Comparison of ENCODE assay signal across 8 cellular contexts in the genomic region with DNA sequence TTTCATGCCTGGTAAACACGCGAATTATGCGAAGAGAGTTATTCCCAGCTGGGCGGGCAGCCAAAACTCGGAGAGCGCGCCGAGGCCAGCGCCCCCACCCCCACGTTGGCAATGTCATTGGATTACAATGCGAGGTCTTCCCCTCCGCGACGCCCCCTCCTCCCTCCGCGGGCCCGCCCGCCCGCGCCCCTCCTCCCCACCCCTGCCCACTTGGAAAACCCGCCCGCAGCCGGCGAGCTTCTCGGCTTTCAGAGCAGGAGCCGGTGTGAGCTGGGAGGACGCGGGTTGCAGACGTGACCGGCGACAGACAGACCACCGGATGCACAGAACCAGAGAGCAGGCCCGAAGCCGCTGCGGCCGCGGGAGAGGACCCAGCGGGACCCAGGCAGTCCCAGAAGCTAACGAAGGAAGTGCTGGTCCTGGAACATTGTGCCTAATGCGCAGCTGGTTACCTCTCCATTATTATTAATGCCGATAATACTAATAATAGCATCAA. TPM values are rescaled to one million over a fixed set of nuclear protein-coding genes. Genes with fewer than 3 reads are reported as not detected.
DNase-seq lines count a peak whose midpoint lies in the region; ATAC-seq and TF ChIP-seq lines count a peak whose summit lies in the region.

No MANE protein-coding gene starts in this region.

- peak overlapping the region; percentile 23 for H2BK5ac ChIP-seq in trophoblast cell (ENCODE audit: low read depth, low read length, poor library complexity)

- H3K4me2 ChIP-seq in MM.1S (ENCODE audit: low read depth, low read length) (peak overlapping the region; percentile 51; the same call in 1 of the 2 replicates), trophoblast cell (ENCODE audit: low read length) (peak overlapping the region; percentile 86)

- no peak for ATAC-seq in GM21576 (IDR thresholded peaks at IDR 0.05; ENCODE audit: unreplicated experiment)
- ATAC-seq in GM19035 (IDR thresholded peaks at IDR 0.05; ENCODE audit: unreplicated experiment) = no peak

- H3K36me3 Mint-ChIP-seq in CD8-positive, alpha-beta memory T cell = no peaks in the 10 kb centered on the region
- no peaks in the 10 kb centered on the region for H3K36me3 Mint-ChIP-seq in chondrocyte (ENCODE audit: low read depth)

- peak overlapping the region; percentile 49 for H3K4me3 ChIP-seq in CD8-positive, alpha-beta memory T cell (ENCODE audit: low read length)
- H3K4me3 ChIP-seq in MM.1S (ENCODE audit: low read length) = peak overlapping the region; percentile 33; the same call in 1 of the 2 replicates
- no peak overlapping the region for H3K4me3 ChIP-seq in trophoblast cell (ENCODE audit: low read depth, low read length)

- CTCF ChIA-PET in CD8-positive, alpha-beta memory T cell (lab: Charles Lee) = interaction anchor here (1.0 kb wide), 1 partner anchor 182 kb away, joined by 3 read pairs; no protein-coding TSS in a partner anchor

- H3K79me2 ChIP-seq in MM.1S (ENCODE audit: low read length) = no peaks in the 10 kb centered on the region
- H3K79me2 ChIP-seq in trophoblast cell (ENCODE audit: control insufficient read depth, insufficient read depth, low read length, poor library complexity) = peaks cover 15% of the 10 kb centered on the region

- H3K27ac Mint-ChIP-seq in CD8-positive, alpha-beta memory T cell = no peak overlapping the region
- H3K27ac Mint-ChIP-seq in chondrocyte (ENCODE audit: unreplicated experiment) = no peak overlapping the region

- H3K27me3 ChIP-seq in CD8-positive, alpha-beta memory T cell (ENCODE audit: insufficient read depth, low read length, poor library complexity, severe bottlenecking) = peaks cover 24% of the 10 kb centered on the region
- peaks cover 27% of the 10 kb centered on the region for H3K27me3 ChIP-seq in MM.1S (replicated peaks; ENCODE audit: insufficient read depth, low read length)
- no peaks in the 10 kb centered on the region for H3K27me3 ChIP-seq in trophoblast cell (ENCODE audit: insufficient read depth, low read length)

- no peak overlapping the region for H3K23ac ChIP-seq in trophoblast cell (ENCODE audit: low read length)

- peak overlapping the region; percentile 35 for H2BK120ac ChIP-seq in trophoblast cell (ENCODE audit: insufficient read depth, low read length, poor library complexity)

- peaks cover 21 to 38% (median 36%) of the 10 kb centered on the region in 3 donors for H3K4me1 Mint-ChIP-seq in CD8-positive, alpha-beta memory T cell
- peaks cover 38% of the 10 kb centered on the region for H3K4me1 Mint-ChIP-seq in chondrocyte (ENCODE audit: low read depth)

- peaks cover 12% of the 10 kb centered on the region for H3F3A ChIP-seq in MM.1S (ENCODE audit: insufficient read depth, low read length)

- peak overlapping the region; percentile 86 for H4K91ac ChIP-seq in trophoblast cell (ENCODE audit: low read depth, low read length)

- no peak overlapping the region for H4K12ac ChIP-seq in trophoblast cell (ENCODE audit: low read depth, low read length)

- H3K4me1 ChIP-seq in CD8-positive, alpha-beta memory T cell (ENCODE audit: insufficient read depth, low read length) = peaks cover 48% of the 10 kb centered on the region
- peaks cover 12% of the 10 kb centered on the region; the same call in 1 of the 2 replicates for H3K4me1 ChIP-seq in MM.1S (ENCODE audit: low read length)
- peaks cover 6 to 10% of the 10 kb centered on the region in 2 experiments for H3K4me1 ChIP-seq in trophoblast cell (ENCODE audit: control insufficient read depth in 1 of 2, insufficient read depth in 2 of 2, low read length in 2 of 2)

- no peaks in the 10 kb centered on the region for H3K36me3 ChIP-seq in CD8-positive, alpha-beta memory T cell (ENCODE audit: insufficient read depth, low read length)
- H3K36me3 ChIP-seq in MM.1S (replicated peaks; ENCODE audit: insufficient read depth, low read length) = no peaks in the 10 kb centered on the region
- H3K36me3 ChIP-seq in trophoblast cell (ENCODE audit: control insufficient read depth in 1 of 2, insufficient read depth in 2 of 2, low read length in 2 of 2) = peaks cover 2 to 3% of the 10 kb centered on the region in 2 experiments

- no peak for TF ChIP-seq CTCF in MM.1S (IDR thresholded peaks at IDR 0.05; ENCODE audit: low read length)
- no peak for TF ChIP-seq CTCF in chondrocyte (IDR thresholded peaks at IDR 0.05)

- POLR2A ChIA-PET in CD8-positive, alpha-beta memory T cell (lab: Charles Lee) = interaction anchor here (0.5 kb wide), 1 partner anchor 1020 kb away, joined by 4 read pairs; no protein-coding TSS in a partner anchor

- no peaks in the 10 kb centered on the region for H3K9me2 ChIP-seq in MM.1S (replicated peaks; ENCODE audit: insufficient read depth, low read length)

- no peak overlapping the region for H4K8ac ChIP-seq in trophoblast cell (ENCODE audit: low read depth, low read length)

- H3K9me3 ChIP-seq in CD8-positive, alpha-beta memory T cell (ENCODE audit: low read length) = no peaks in the 10 kb centered on the region
- no peaks in the 10 kb centered on the region for H3K9me3 ChIP-seq in MM.1S (replicated peaks; ENCODE audit: insufficient read depth, low read length)
- H3K9me3 ChIP-seq in trophoblast cell (ENCODE audit: insufficient read depth, low read depth, low read length) = no peaks in the 10 kb centered on the region

- no peak overlapping the region for H2BK12ac ChIP-seq in trophoblast cell (ENCODE audit: low read length)

- H3K27me3 Mint-ChIP-seq in CD8-positive, alpha-beta memory T cell = peaks cover 45 to 59% of the 10 kb centered on the region in 2 donors
- H3K27me3 Mint-ChIP-seq in chondrocyte (ENCODE audit: low read depth) = peaks cover 12% of the 10 kb centered on the region

- H3K4ac ChIP-seq in trophoblast cell (ENCODE audit: low read depth, low read length) = no peak overlapping the region

- H2AK5ac ChIP-seq in trophoblast cell (ENCODE audit: low read length) = no peak overlapping the region

- H3K9ac ChIP-seq in MM.1S (ENCODE audit: low read length) = no peak overlapping the region
- no peak overlapping the region for H3K9ac ChIP-seq in trophoblast cell (ENCODE audit: low read length)

- peak overlapping the region in 3 of 7 donors; percentile 48 to 65 (median 61) for H3K4me3 Mint-ChIP-seq in CD8-positive, alpha-beta memory T cell
- peak overlapping the region; percentile 69 for H3K4me3 Mint-ChIP-seq in chondrocyte (ENCODE audit: unreplicated experiment)

- peak in 1 of 5 donors; percentile 10 for DNase-seq in CD8-positive, alpha-beta memory T cell
- DNase-seq in MM.1S (no peak), chondrocyte (ENCODE audit: low spot score) (no peak), trophoblast cell (peak; percentile 81 to 94), NCI-H2107 (lab: John Stamatoyannopoulos, UW) (no peak)
- no peak for DNase-seq in activated CD8-positive, alpha-beta memory T cell treated with anti-CD3 and anti-CD28 coated beads, Interleukin-2, amount 50 U/mL, for 48 hours

- H2AFZ ChIP-seq in MM.1S (ENCODE audit: low read length) = no peak overlapping the region
- H2AFZ ChIP-seq in trophoblast cell (ENCODE audit: insufficient read depth, low read length, poor library complexity) = no peak overlapping the region

- no peak overlapping the region for H3K14ac ChIP-seq in trophoblast cell (ENCODE audit: low read length)

- no peaks in the 10 kb centered on the region for H4K20me1 ChIP-seq in MM.1S (ENCODE audit: insufficient read depth, low read length)

- no CpG with 5 or more reads among the region's 41 CpGs for WGBS in trophoblast cell (ENCODE audit: extremely low coverage, insufficient coverage, insufficient read length)

- H3K18ac ChIP-seq in trophoblast cell (ENCODE audit: low read length) = no peak overlapping the region

- no peak overlapping the region for H3K27ac ChIP-seq in CD8-positive, alpha-beta memory T cell (ENCODE audit: low read depth, low read length)
- no peak overlapping the region for H3K27ac ChIP-seq in MM.1S (ENCODE audit: low read length)
- peak overlapping the region; percentile 89 for H3K27ac ChIP-seq in trophoblast cell (ENCODE audit: low read depth, low read length)

- H3K79me1 ChIP-seq in trophoblast cell (ENCODE audit: low read length) = peaks cover 38% of the 10 kb centered on the region

- H3K9me3 Mint-ChIP-seq in CD8-positive, alpha-beta memory T cell = no peaks in the 10 kb centered on the region
- no peaks in the 10 kb centered on the region for H3K9me3 Mint-ChIP-seq in chondrocyte (ENCODE audit: low read depth)

RNA-seq across cellular contexts. Expression of gene NOG, which starts 4.0 kb away (rescaled TPM):
- under 1 TPM; 0.44 to 0.73 TPM for total RNA-seq in CD8-positive, alpha-beta memory T cell
- polyA plus RNA-seq in CD8-positive, alpha-beta memory T cell = 1.2 TPM
- total RNA-seq in chondrocyte = 1.4 to 2.0 TPM (median 1.4 TPM) in 3 replicates
- polyA plus RNA-seq in trophoblast cell (2013) = 94.9 and 103 TPM in 2 replicates

Comparison
In these comparisons a context has a peak if more than half of its experiments do, and no peak if none do; other contexts are left out.
1. DNase-seq: peak in trophoblast cell (2 of 2); none in MM.1S (single experiment), chondrocyte (single experiment), NCI-H2107 (single experiment) and activated CD8-positive, alpha-beta memory T cell treated with anti-CD3 and anti-CD28 coated beads, Interleukin-2, amount 50 U/mL, for 48 hours (single experiment).